In the genomic region with DNA sequence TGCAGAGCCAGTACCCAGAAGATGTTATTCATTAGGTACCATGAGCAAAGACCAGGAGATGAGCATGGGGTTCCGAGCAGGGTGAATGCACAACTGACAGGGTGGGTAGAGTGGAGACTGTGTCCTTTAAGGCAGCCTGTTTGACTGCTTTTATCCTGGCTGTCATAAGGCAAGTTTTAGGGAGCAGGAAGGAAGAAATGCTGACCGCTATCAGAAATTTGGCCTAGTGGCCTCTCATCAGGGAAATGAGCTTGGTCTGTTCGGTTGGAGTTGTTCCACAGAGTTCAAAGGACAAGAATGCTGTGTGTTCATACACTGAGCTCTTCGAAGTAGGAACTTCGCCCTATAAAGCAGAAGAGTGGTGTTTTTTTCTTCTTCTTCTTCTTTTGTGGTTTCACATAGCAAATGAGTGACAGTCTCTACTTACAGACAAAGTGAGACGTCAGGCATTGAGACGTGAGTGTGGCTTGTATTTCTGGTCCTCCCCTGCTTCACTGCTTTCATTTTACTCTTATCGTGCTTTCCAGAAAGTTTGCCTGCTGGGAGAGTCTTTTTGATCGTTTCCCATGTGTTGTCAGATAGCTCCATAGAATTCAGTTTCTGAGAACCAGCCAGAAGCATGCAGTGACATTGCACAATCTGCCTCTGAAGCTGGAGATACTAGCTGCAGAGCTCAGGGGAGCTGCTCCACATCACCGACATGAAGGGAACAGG, we compare ENCODE assay signal across 9 cellular contexts. TPM values are rescaled to one million over a fixed set of nuclear protein-coding genes. Genes with fewer than 3 reads are reported as not detected.
DNase-seq lines count a peak whose midpoint lies in the region; ATAC-seq, FAIRE-seq and TF ChIP-seq lines count a peak whose summit lies in the region.
"Had no signal": no experiment of that assay in that cellular context is flagged by ENCODE, and none has a peak within 500 bp of the region (broad histone marks: within the 10 kb centered on the region; RNA-seq: fewer than 3 reads in every experiment).

Gene CASS4, plus strand, starts transcription at position 502 of the 714 bp plus-strand sequence. Its CDS starts 199 bp downstream, at position 701.

- H3K4me3 ChIP-seq in kidney (ENCODE audit: low read length in 2 of 2) (peak within 1 kb of the TSS; percentile 32 to 40), suprapubic skin (peak within 1 kb of the TSS; percentile 32)

- no peaks in the 10 kb centered on the region for H3K27me3 ChIP-seq in suprapubic skin

- peaks cover 0 to 40% of the 10 kb centered on the region in 2 donors for H3K36me3 Mint-ChIP-seq in activated naive CD4-positive, alpha-beta T cell treated with anti-CD3 and anti-CD28 coated beads, Interleukin-2, amount 50 U/mL, for 72 hours

- TF ChIP-seq CTCF in kidney (IDR thresholded peaks at IDR 0.05; ENCODE audit: borderline replicate concordance, extremely low read depth, insufficient read depth) (no peak), suprapubic skin (IDR thresholded peaks at IDR 0.05) (no peak)

- H3K9ac ChIP-seq in kidney (ENCODE audit: low read length in 2 of 2), result no peak within 1 kb of the TSS
- H3K9ac ChIP-seq: parathyroid adenoma had no signal

- intact Hi-C loops in kidney (cut with DNase I), result no loop called here

- peak; percentile 38 for ATAC-seq in HG03442 (IDR thresholded peaks at IDR 0.05; ENCODE audit: unreplicated experiment)
- peak; percentile 62 to 68 for ATAC-seq in activated naive CD4-positive, alpha-beta T cell treated with anti-CD3 and anti-CD28 coated beads, Interleukin-2, amount 50 U/mL, for 72 hours

- no peak for FAIRE-seq in kidney (lab: Jason Lieb, UNC)
- FAIRE-seq in frontal cortex (lab: Jason Lieb, UNC), result no peak

- H3K9me3 ChIP-seq in kidney (ENCODE audit: control insufficient read depth in 1 of 2, low read length in 2 of 2) (no peaks in the 10 kb centered on the region), suprapubic skin (no peaks in the 10 kb centered on the region)

- DNase-seq in GM19238 (ENCODE audit: insufficient read length, low spot score), result peak; percentile 14
- no peak for DNase-seq in activated naive CD4-positive, alpha-beta T cell treated with anti-CD3 and anti-CD28 coated beads, Interleukin-2, amount 50 U/mL, for 72 hours (ENCODE audit: low spot score in 2 of 2)
- DNase-seq in kidney, result no peak
- DNase-seq in suprapubic skin (ENCODE audit: low spot score in 2 of 2), result no peak
- no peak for DNase-seq in frontal cortex (ENCODE audit: low spot score in 2 of 2)
- DNase-seq in NCI-H2081 (lab: John Stamatoyannopoulos, UW), result no peak

- peaks cover 0 to 8% of the 10 kb centered on the region in 2 donors for H3K9me3 Mint-ChIP-seq in activated naive CD4-positive, alpha-beta T cell treated with anti-CD3 and anti-CD28 coated beads, Interleukin-2, amount 50 U/mL, for 72 hours

- H3K4me1 ChIP-seq in kidney (ENCODE audit: control insufficient read depth in 1 of 2, insufficient read depth in 1 of 2, low read depth in 1 of 2, low read length in 2 of 2) (no peaks in the 10 kb centered on the region), suprapubic skin (peaks cover 8% of the 10 kb centered on the region)
- H3K4me1 ChIP-seq: parathyroid adenoma had no signal

- TF ChIP-seq POLR2A in suprapubic skin (IDR thresholded peaks at IDR 0.05), result no peak

- no peak for TF ChIP-seq EP300 in suprapubic skin (IDR thresholded peaks at IDR 0.05)

- H3K27ac ChIP-seq in kidney (ENCODE audit: low read depth in 2 of 2, low read length in 2 of 2) (peak within 1 kb of the TSS; percentile 55 to 68), suprapubic skin (peak within 1 kb of the TSS; percentile 57)
- H3K27ac ChIP-seq: parathyroid adenoma had no signal

- H3K27ac Mint-ChIP-seq in activated naive CD4-positive, alpha-beta T cell treated with anti-CD3 and anti-CD28 coated beads, Interleukin-2, amount 50 U/mL, for 72 hours, result peak within 1 kb of the TSS; percentile 89 to 90

- 56% methylated on average over 10 of the region's 10 CpGs for WGBS in suprapubic skin

- H3K36me3 ChIP-seq in kidney (ENCODE audit: control insufficient read depth in 1 of 2, insufficient read depth in 2 of 2, low read length in 2 of 2) (peaks cover 8% of the 10 kb centered on the region in 2 donors), suprapubic skin (peaks cover 12% of the 10 kb centered on the region)

RNA-seq across cellular contexts. Expression of gene CASS4, which starts in this region (rescaled TPM):
- 1 to 10 TPM; 5.1 to 6.5 TPM for total RNA-seq in activated naive CD4-positive, alpha-beta T cell treated with anti-CD3 and anti-CD28 coated beads, Interleukin-2, amount 50 U/mL, for 72 hours
- total RNA-seq in kidney (3.0 TPM), suprapubic skin (1 to 10 TPM in 1 of 4 donors, under 1 TPM in 3; 0.42 to 1.9 (median 0.66) TPM), frontal cortex (under 0.01 TPM)
- polyA plus RNA-seq in kidney (ENCODE audit: insufficient read depth, low read depth, low replicate concordance), result 0.22 TPM
- total RNA-seq: SK-MEL-5 had no signal
